In genomic region chr11:122998727-122999370, GRCh38 we compare ENCODE assay signal across 20 cellular contexts. TPM values are rescaled to one million over a fixed set of nuclear protein-coding genes. Genes with fewer than 3 reads are reported as not detected.
"Had no signal": no experiment of that assay in that cellular context is flagged by ENCODE, and none has a peak within 500 bp of the region (broad histone marks: within the 10 kb centered on the region; RNA-seq: fewer than 3 reads in every experiment).

No MANE protein-coding gene starts in this region.

- H3K27ac Mint-ChIP-seq: activated naive CD8-positive, alpha-beta T cell treated with anti-CD3 and anti-CD28 coated beads, Interleukin-2, amount 10 ng/mL, durations not matched to agents 7 days and 5 days; immature natural killer cell; naive thymus-derived CD8-positive, alpha-beta T cell; stimulated activated naive B cell treated with anti-CD40 and anti-IgM and Interleukin-4, amounts not matched to agents 10 μg/mL and 1 μg/mL and 100 μg/mL, for 72 hours; T-helper 2 cell treated with Interferon-gamma antibody and Interleukin-4, amounts not matched to agents 5 μg/mL and 100 μg/mL, for 36 hours had no signal

- ATAC-seq: left colon; mucosa of descending colon; naive thymus-derived CD8-positive, alpha-beta T cell; sciatic nerve; stimulated activated naive B cell treated with anti-CD40 and anti-IgM and Interleukin-4, amounts not matched to agents 10 μg/mL and 1 μg/mL and 100 μg/mL, for 72 hours had no signal

- H3K36me3 ChIP-seq: prostate gland had no signal

- H3K36me3 Mint-ChIP-seq: activated naive CD8-positive, alpha-beta T cell treated with anti-CD3 and anti-CD28 coated beads, Interleukin-2, amount 10 ng/mL, durations not matched to agents 7 days and 5 days; naive thymus-derived CD8-positive, alpha-beta T cell; stimulated activated naive B cell treated with anti-CD40 and anti-IgM and Interleukin-4, amounts not matched to agents 10 μg/mL and 1 μg/mL and 100 μg/mL, for 72 hours had no signal

- H3K9me3 Mint-ChIP-seq: activated naive CD8-positive, alpha-beta T cell treated with anti-CD3 and anti-CD28 coated beads, Interleukin-2, amount 10 ng/mL, durations not matched to agents 7 days and 5 days; immature natural killer cell; naive thymus-derived CD8-positive, alpha-beta T cell; stimulated activated naive B cell treated with anti-CD40 and anti-IgM and Interleukin-4, amounts not matched to agents 10 μg/mL and 1 μg/mL and 100 μg/mL, for 72 hours; T-helper 2 cell treated with Interferon-gamma antibody and Interleukin-4, amounts not matched to agents 5 μg/mL and 100 μg/mL, for 36 hours had no signal

- H3K4me1 ChIP-seq: prostate gland had no signal

- DNase-seq: activated CD4-positive, alpha-beta T cell treated with anti-CD3 and anti-CD28 coated beads, Interleukin-2, amount 50 U/mL, for 4 hours; activated CD4-positive, CD25-positive, alpha-beta regulatory T cell treated with anti-CD3 and anti-CD28 coated beads, Interleukin-2, amount 50 U/mL, for 72 hours; activated naive CD8-positive, alpha-beta T cell treated with anti-CD3 and anti-CD28 coated beads, Interleukin-2, amount 10 ng/mL, durations not matched to agents 7 days and 5 days; aorta; cortex of kidney; effector CD8-positive, alpha-beta T cell; immature natural killer cell; left colon; mammary epithelial cell; mucosa of descending colon; naive thymus-derived CD8-positive, alpha-beta T cell; stimulated activated CD4-positive, alpha-beta T cell treated with anti-CD3 and anti-CD28 coated beads, Interleukin-2, amount 100 ng/mL, for 24 hours; stimulated activated naive B cell treated with anti-CD40 and anti-IgM and Interleukin-4, amounts not matched to agents 10 μg/mL and 1 μg/mL and 100 μg/mL, for 72 hours; substantia nigra; SW 1271; trophoblast cell had no signal

- H3K4me3 ChIP-seq: mucosa of descending colon, prostate gland had no signal

- H3K4me1 Mint-ChIP-seq: activated naive CD8-positive, alpha-beta T cell treated with anti-CD3 and anti-CD28 coated beads, Interleukin-2, amount 10 ng/mL, durations not matched to agents 7 days and 5 days; immature natural killer cell; naive thymus-derived CD8-positive, alpha-beta T cell; stimulated activated naive B cell treated with anti-CD40 and anti-IgM and Interleukin-4, amounts not matched to agents 10 μg/mL and 1 μg/mL and 100 μg/mL, for 72 hours had no signal

- H3K27ac ChIP-seq: prostate gland had no signal

- H3K4me3 Mint-ChIP-seq: activated naive CD8-positive, alpha-beta T cell treated with anti-CD3 and anti-CD28 coated beads, Interleukin-2, amount 10 ng/mL, durations not matched to agents 7 days and 5 days; immature natural killer cell; naive thymus-derived CD8-positive, alpha-beta T cell; stimulated activated naive B cell treated with anti-CD40 and anti-IgM and Interleukin-4, amounts not matched to agents 10 μg/mL and 1 μg/mL and 100 μg/mL, for 72 hours; T-helper 2 cell treated with Interferon-gamma antibody and Interleukin-4, amounts not matched to agents 5 μg/mL and 100 μg/mL, for 36 hours had no signal

- H3K9me3 ChIP-seq: mucosa of descending colon, prostate gland had no signal

RNA-seq across cellular contexts. Expression of gene BSX, which starts 17.2 kb away (rescaled TPM):
- total RNA-seq: activated naive CD8-positive, alpha-beta T cell treated with anti-CD3 and anti-CD28 coated beads, Interleukin-2, amount 10 ng/mL, durations not matched to agents 7 days and 5 days; aorta; cardiac septum; left colon; mammary epithelial cell; mucosa of descending colon; naive thymus-derived CD8-positive, alpha-beta T cell; prostate gland; sciatic nerve had no signal
- polyA plus RNA-seq: aorta; immature natural killer cell; mammary epithelial cell; naive thymus-derived CD8-positive, alpha-beta T cell had no signal
